In the genomic region with DNA sequence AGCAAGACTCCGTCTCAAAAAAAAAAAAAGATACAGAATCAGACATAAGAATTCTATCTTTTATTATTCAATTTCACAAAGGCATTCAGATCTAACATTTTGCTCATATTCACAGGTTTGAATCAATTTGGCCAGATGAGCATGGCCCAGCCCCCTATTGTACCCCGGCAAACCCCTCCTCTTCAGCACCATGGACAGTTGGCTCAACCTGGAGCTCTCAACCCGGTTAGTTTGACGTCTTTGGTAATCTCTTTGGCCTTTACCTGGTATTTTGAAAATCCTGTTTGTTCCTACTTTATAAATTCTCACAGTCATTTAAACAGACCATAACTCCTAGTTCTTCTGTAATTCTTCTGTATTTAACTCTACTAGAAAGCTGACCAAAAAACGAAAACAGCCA, we compare ENCODE assay signal across 17 cellular contexts.
"Had no signal": no experiment of that assay in that cellular context is flagged by ENCODE, and none has a peak within 500 bp of the region (broad histone marks: within the 10 kb centered on the region; RNA-seq: fewer than 3 reads in every experiment).

No MANE protein-coding gene starts in this region.

- H3K27me3 Mint-ChIP-seq: brain; stimulated activated naive B cell treated with anti-CD40 and anti-IgM and Interleukin-4, amounts not matched to agents 10 μg/mL and 1 μg/mL and 100 μg/mL, for 72 hours had no signal

- H3K27ac Mint-ChIP-seq: activated T-cell treated with anti-CD3 and anti-CD28 coated beads, Interleukin-2, amount 50 U/mL, for 72 hours; stimulated activated naive B cell treated with anti-CD40 and anti-IgM and Interleukin-4, amounts not matched to agents 10 μg/mL and 1 μg/mL and 100 μg/mL, for 72 hours had no signal

- H3K9ac ChIP-seq: parathyroid adenoma had no signal

- H3K79me2 ChIP-seq: parathyroid adenoma had no signal

- H3K27ac ChIP-seq: colonic mucosa, left lung, neutrophil, parathyroid adenoma, thoracic aorta, VCaP had no signal

- DNase-seq: activated CD4-positive, alpha-beta T cell treated with anti-CD3 and anti-CD28 coated beads, Interleukin-2, amount 50 U/mL, for 4 hours; activated CD4-positive, CD25-positive, alpha-beta regulatory T cell treated with anti-CD3 and anti-CD28 coated beads, Interleukin-2, amount 50 U/mL, for 72 hours; activated gamma-delta T cell; activated T-cell treated with anti-CD3 and anti-CD28 coated beads, Interleukin-2, amount 50 U/mL, for 72 hours; anterior cingulate cortex; caudate nucleus; colonic mucosa; erythroblast; foreskin melanocyte; left lung; stimulated activated naive B cell treated with anti-CD40 and anti-IgM and Interleukin-4, amounts not matched to agents 10 μg/mL and 1 μg/mL and 100 μg/mL, for 72 hours; T-helper 2 cell had no signal

- H3K9me3 Mint-ChIP-seq: activated T-cell treated with anti-CD3 and anti-CD28 coated beads, Interleukin-2, amount 50 U/mL, for 72 hours; brain; stimulated activated naive B cell treated with anti-CD40 and anti-IgM and Interleukin-4, amounts not matched to agents 10 μg/mL and 1 μg/mL and 100 μg/mL, for 72 hours had no signal

- H3K4me1 Mint-ChIP-seq: brain had no signal

- ATAC-seq: activated T-cell treated with anti-CD3 and anti-CD28 coated beads, Interleukin-2, amount 50 U/mL, for 72 hours; left lung; stimulated activated naive B cell treated with anti-CD40 and anti-IgM and Interleukin-4, amounts not matched to agents 10 μg/mL and 1 μg/mL and 100 μg/mL, for 72 hours had no signal

- H3K27me3 ChIP-seq: colonic mucosa, left lung, neutrophil had no signal

- H3K4me1 ChIP-seq: colonic mucosa, left lung, parathyroid adenoma had no signal

- H3K4me3 ChIP-seq: colonic mucosa, left lung, thoracic aorta had no signal

- H2AFZ ChIP-seq: parathyroid adenoma had no signal

- H3K9me3 ChIP-seq: colonic mucosa, left lung, neutrophil, thoracic aorta had no signal

- H3K4me3 Mint-ChIP-seq: activated T-cell treated with anti-CD3 and anti-CD28 coated beads, Interleukin-2, amount 50 U/mL, for 72 hours; brain; stimulated activated naive B cell treated with anti-CD40 and anti-IgM and Interleukin-4, amounts not matched to agents 10 μg/mL and 1 μg/mL and 100 μg/mL, for 72 hours had no signal
